10 cellular contexts compared by ENCODE assay signal in the genomic region with DNA sequence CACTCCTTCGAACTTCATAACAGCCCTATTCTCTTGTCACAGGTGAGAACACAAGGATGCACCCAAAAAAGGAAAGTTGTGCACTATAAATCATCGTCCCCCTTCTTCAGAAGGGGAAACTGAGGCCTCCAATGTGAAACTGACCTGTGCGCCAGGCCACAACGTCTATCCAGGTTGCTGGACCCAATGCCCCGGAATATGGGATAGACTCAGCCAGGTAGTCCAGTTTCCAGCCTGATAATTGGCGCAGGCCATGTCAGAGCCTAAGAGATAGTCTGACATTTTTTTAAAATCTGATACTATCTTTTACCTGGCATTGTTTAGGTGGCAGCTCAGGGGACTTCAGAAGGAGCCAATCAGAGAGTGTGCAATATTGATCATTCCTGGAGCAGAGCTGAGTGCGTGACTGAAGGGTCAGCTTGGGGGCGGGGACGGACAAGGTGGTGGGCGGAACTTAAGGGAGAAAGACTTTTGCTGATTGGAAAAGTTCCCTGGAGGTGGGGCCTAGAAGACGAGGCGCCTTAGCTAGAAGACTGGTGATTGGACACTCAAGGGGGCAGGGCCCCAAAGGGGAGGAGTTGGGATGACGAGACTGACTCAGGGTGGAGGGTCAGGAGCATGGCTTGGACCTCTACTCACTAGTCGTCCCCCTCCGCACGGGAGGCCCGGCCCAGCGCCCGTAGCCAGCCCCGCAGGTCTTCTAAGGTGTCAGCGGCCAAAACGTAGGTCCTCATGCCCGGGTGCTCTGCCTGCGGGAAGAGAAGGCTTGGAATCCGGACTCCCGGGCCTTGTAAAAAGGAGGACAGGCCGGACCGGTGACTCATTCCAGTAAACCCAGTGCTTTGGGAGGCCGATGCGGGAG. TPM values are rescaled to one million over a fixed set of nuclear protein-coding genes. Genes with fewer than 3 reads are reported as not detected.
DNase-seq lines count a peak whose midpoint lies in the region; ATAC-seq, FAIRE-seq and TF ChIP-seq lines count a peak whose summit lies in the region.
"Had no signal": no experiment of that assay in that cellular context is flagged by ENCODE, and none has a peak within 500 bp of the region (broad histone marks: within the 10 kb centered on the region; RNA-seq: fewer than 3 reads in every experiment).

No MANE protein-coding gene starts in this region.

- H4K5ac ChIP-seq in H9 (ENCODE audit: insufficient read length, low read depth, low read length), result no peak overlapping the region

- no peak overlapping the region for H3K27ac ChIP-seq in H9 (ENCODE audit: insufficient read length, low read depth, low read length)
- H3K27ac ChIP-seq in K562 (ENCODE audit: extremely low read depth, low read depth, low read length), result peak overlapping the region; percentile 81

- no peak overlapping the region for H3K4me2 ChIP-seq in H9 (ENCODE audit: insufficient read depth, insufficient read length, low read length)
- peak overlapping the region; percentile 96 for H3K4me2 ChIP-seq in K562 (ENCODE audit: insufficient read depth, low read length)

- H3K27me3 ChIP-seq in H9 (ENCODE audit: insufficient read depth, low read length) (no peaks in the 10 kb centered on the region), K562 (ENCODE audit: control insufficient read depth in 2 of 2, insufficient read depth in 2 of 2, low read length in 2 of 2) (no peaks in the 10 kb centered on the region)

- no peak overlapping the region for H4K91ac ChIP-seq in H9 (ENCODE audit: insufficient read length, low read depth, low read length)

- H3K4me1 Mint-ChIP-seq in H9, result peaks cover 3 to 10% of the 10 kb centered on the region in 2 experiments
- H3K4me1 Mint-ChIP-seq in natural killer cell treated with Interleukin-12 subunit alpha and Interleukin-12 subunit beta and Interleukin-15 and Interleukin-18, amount 100 ng/mL, for 72 hours (ENCODE audit: low read depth in 2 of 2), result peaks cover 5 to 11% of the 10 kb centered on the region in 2 donors

- H2BK20ac ChIP-seq in H9 (ENCODE audit: low read depth, low read length, poor library complexity, severe bottlenecking), result no peak overlapping the region

- DNase-seq in GM10248 (ENCODE audit: extremely low spot score), result peak; percentile 56
- peak; percentile 95 for DNase-seq in H9
- DNase-seq in K562 (ENCODE audit: extremely low read depth in 1 of 4, low spot score in 3 of 4), result peak; percentile 98 to 99 (median 98)
- DNase-seq in natural killer cell treated with Interleukin-12 subunit alpha and Interleukin-12 subunit beta and Interleukin-15 and Interleukin-18, amount 100 ng/mL, for 72 hours (ENCODE audit: low spot score), result peak; percentile 78
- DNase-seq in AG20443 (ENCODE audit: low spot score), result no peak
- DNase-seq in DMS53 treated with DMSO at 0.1 percent for 48 hours (lab: John Stamatoyannopoulos, UW; ENCODE audit: unreplicated experiment), result no peak
- DNase-seq in H54 (ENCODE audit: insufficient read length, low spot score), result no peak
- no peak for DNase-seq in NCI-H1105 (lab: John Stamatoyannopoulos, UW)
- DNase-seq: NCI-H446 treated with DMSO at 0.1 percent for 48 hours had no signal

- no peaks in the 10 kb centered on the region for H3K27me3 Mint-ChIP-seq in H9 (ENCODE audit: low read depth)
- H3K27me3 Mint-ChIP-seq in natural killer cell treated with Interleukin-12 subunit alpha and Interleukin-12 subunit beta and Interleukin-15 and Interleukin-18, amount 100 ng/mL, for 72 hours, result no peaks in the 10 kb centered on the region

- WGBS in H9 (ENCODE audit: extremely low coverage, insufficient read length, low lambda C conversion rate), result no CpG with 5 or more reads among the region's 30 CpGs
- WGBS in K562 (ENCODE audit: insufficient coverage, low coverage, missing lambda C conversion rate), result 2% methylated on average over 26 of the region's 30 CpGs

- H3K23ac ChIP-seq in H9 (ENCODE audit: insufficient read length, low read depth, low read length), result no peak overlapping the region

- TF ChIP-seq CTCF in GM10248 (IDR thresholded peaks at IDR 0.05; ENCODE audit: control extremely low read depth, extremely low read depth, low read depth, missing control alignments), result no peak
- no peak for TF ChIP-seq CTCF in H9 (conservative IDR thresholded peaks at IDR 0.05)
- TF ChIP-seq CTCF in K562 (IDR thresholded peaks at IDR 0.05 in 2 of 3, conservative IDR thresholded peaks at IDR 0.05 in 1 of 3; ENCODE audit: insufficient read depth in 2 of 3, low read depth in 1 of 3, low read length in 3 of 3), result no peak

- H3K27ac Mint-ChIP-seq in H9, result peak overlapping the region in 2 of 3 experiments; percentile 4 to 49; a peak in 1 of 7 replicates
- peak overlapping the region; percentile 71 to 92 for H3K27ac Mint-ChIP-seq in natural killer cell treated with Interleukin-12 subunit alpha and Interleukin-12 subunit beta and Interleukin-15 and Interleukin-18, amount 100 ng/mL, for 72 hours

- H3K36me3 Mint-ChIP-seq in H9 (ENCODE audit: insufficient read depth in 1 of 3, low read depth in 3 of 3), result peaks cover 0 to 43% (median 9%) of the 10 kb centered on the region in 3 experiments; a peak in 6 of 7 replicates
- no peaks in the 10 kb centered on the region for H3K36me3 Mint-ChIP-seq in natural killer cell treated with Interleukin-12 subunit alpha and Interleukin-12 subunit beta and Interleukin-15 and Interleukin-18, amount 100 ng/mL, for 72 hours

- no peaks in the 10 kb centered on the region for H3K9me1 ChIP-seq in K562 (ENCODE audit: control insufficient read depth, insufficient read depth, low read length)

- no peaks in the 10 kb centered on the region for H3K9me3 Mint-ChIP-seq in H9
- no peaks in the 10 kb centered on the region for H3K9me3 Mint-ChIP-seq in natural killer cell treated with Interleukin-12 subunit alpha and Interleukin-12 subunit beta and Interleukin-15 and Interleukin-18, amount 100 ng/mL, for 72 hours

- no peaks in the 10 kb centered on the region for H3K79me2 ChIP-seq in H9 (ENCODE audit: insufficient read depth, low read length)
- peaks cover 4% of the 10 kb centered on the region; the same call in 2 of the 3 replicates for H3K79me2 ChIP-seq in K562 (ENCODE audit: control insufficient read depth, insufficient read depth, low read length)

- peak; percentile 95 for ATAC-seq in K562
- ATAC-seq in natural killer cell treated with Interleukin-12 subunit alpha and Interleukin-12 subunit beta and Interleukin-15 and Interleukin-18, amount 100 ng/mL, for 72 hours, result peak; percentile 69 to 80

- TF ChIP-seq POLR2A in K562 (conservative IDR thresholded peaks at IDR 0.05) (peak; percentile 77), H54 (IDR thresholded peaks at IDR 0.05; ENCODE audit: low read depth, low read length) (no peak)

- H2AFZ ChIP-seq in H9 (ENCODE audit: low read length), result no peak overlapping the region
- H2AFZ ChIP-seq in K562 (ENCODE audit: low read depth, low read length), result peak overlapping the region; percentile 89

- no peak overlapping the region for H2AK5ac ChIP-seq in H9 (ENCODE audit: insufficient read length, low read length)

- H3K9me3 ChIP-seq in H9 (ENCODE audit: control insufficient read depth, low read depth, low read length) (no peaks in the 10 kb centered on the region), K562 (replicated peaks; ENCODE audit: control insufficient read depth, insufficient read depth, low read depth, low read length) (no peaks in the 10 kb centered on the region)

- H3K18ac ChIP-seq in H9 (ENCODE audit: insufficient read length, low read depth, low read length), result no peak overlapping the region

- no peak overlapping the region for H3K56ac ChIP-seq in H9 (ENCODE audit: insufficient read length, low read depth, low read length)

- H3K79me1 ChIP-seq in H9 (ENCODE audit: insufficient read depth, low read depth, low read length, poor library complexity, severe bottlenecking), result no peaks in the 10 kb centered on the region

- H3K36me3 ChIP-seq in K562 (ENCODE audit: control insufficient read depth, insufficient read depth, low read length), result no peaks in the 10 kb centered on the region; the same call in 2 of the 3 replicates

- TF ChIP-seq RAD21 in K562 (CRISPR knock-in tag; conservative IDR thresholded peaks at IDR 0.05 in 1 of 2, IDR thresholded peaks at IDR 0.05 in 1 of 2), result no peak

- CTCF ChIA-PET in GM10248 (lab: Yijun Ruan, JAX) (interaction anchor here (0.7 to 1.2 kb wide), 2 partner anchors 16 to 133 kb away, joined by 3 to 4 read pairs; a partner anchor contains a TSS), K562 (lab: Yijun Ruan, JAX; ENCODE audit: low intra/inter-chr PET ratio) (no interaction called here)

- no peaks in the 10 kb centered on the region; the same call in 1 of the 2 replicates for H3K4me1 ChIP-seq in H9 (ENCODE audit: insufficient read depth, low read length)
- peaks cover 12 to 39% of the 10 kb centered on the region in 2 experiments for H3K4me1 ChIP-seq in K562 (replicated peaks in 1 of 2; ENCODE audit: control insufficient read depth in 2 of 2, insufficient read depth in 2 of 2, low read length in 2 of 2)

- no peak overlapping the region for H2BK15ac ChIP-seq in H9 (ENCODE audit: low read depth, low read length)

- TSS peak; percentile 92 for BruUV-seq in K562 (replicated peaks; lab: Mats Ljungman, UMichigan)

- TF ChIP-seq EP300 in K562 (IDR thresholded peaks at IDR 0.05; ENCODE audit: low read length), result 0 out of 2 replicates have a peak, but pooled peaks have one; percentile 3

- H3K4me3 Mint-ChIP-seq in H9, result peak overlapping the region in 1 of 2 experiments; percentile 22; a peak in 1 of 5 replicates
- H3K4me3 Mint-ChIP-seq in natural killer cell treated with Interleukin-12 subunit alpha and Interleukin-12 subunit beta and Interleukin-15 and Interleukin-18, amount 100 ng/mL, for 72 hours, result peak overlapping the region; percentile 98

- H3K9ac ChIP-seq in H9 (ENCODE audit: extremely low read depth, insufficient read length, low read length) (no peak overlapping the region), K562 (ENCODE audit: insufficient read depth in 1 of 2, low read depth in 2 of 2, low read length in 2 of 2) (peak overlapping the region; percentile 75 to 91)

- H4K20me1 ChIP-seq in H9 (ENCODE audit: control insufficient read depth, insufficient read depth, insufficient read length) (no peaks in the 10 kb centered on the region), K562 (replicated peaks; ENCODE audit: control insufficient read depth, insufficient read depth, low read length) (no peaks in the 10 kb centered on the region)

- H2BK120ac ChIP-seq in H9 (ENCODE audit: low read depth, low read length, poor library complexity, severe bottlenecking), result no peak overlapping the region

- in situ Hi-C loops in K562 (cut with MboI), result no loop called here

- intact Hi-C loops in K562 (cut with micrococcal nuclease), result no loop called here

- H4K8ac ChIP-seq in H9 (replicated peaks; ENCODE audit: insufficient read length, low read depth, low read length), result no peak overlapping the region

- no peak overlapping the region for H3T11ph ChIP-seq in H9 (ENCODE audit: low read length)

- H2BK12ac ChIP-seq in H9 (ENCODE audit: insufficient read length, low read depth, low read length), result no peak overlapping the region

- H3K4me3 ChIP-seq in K562, result peak overlapping the region; percentile 58

- peak; percentile 99 for FAIRE-seq in K562 (lab: Jason Lieb, UNC)
- FAIRE-seq in H54 (lab: Jason Lieb, UNC), result no peak
- FAIRE-seq: keratinocyte had no signal

- POLR2A ChIA-PET in GM10248 (lab: Yijun Ruan, JAX) (interaction anchor here (1.1 kb wide), 1 partner anchor 15 kb away, joined by 3 read pairs; no protein-coding TSS in a partner anchor), K562 (lab: Yijun Ruan, JAX) (interaction anchor here (0.5 to 3.9 kb wide), 8 partner anchors 11 to 107 kb away, joined by 3 to 96 read pairs (median 5); a partner anchor contains a TSS)

- H3K23me2 ChIP-seq in H9 (ENCODE audit: insufficient read length, low read depth, low read length, poor library complexity, severe bottlenecking), result no peaks in the 10 kb centered on the region

- no peak overlapping the region for H3K14ac ChIP-seq in H9 (ENCODE audit: insufficient read depth, low read length)

- H2BK5ac ChIP-seq in H9 (ENCODE audit: insufficient read length, low read length), result no peak overlapping the region

- no peak overlapping the region for H3K4ac ChIP-seq in H9 (ENCODE audit: low read depth, low read length)

RNA-seq across cellular contexts. Expression of a gene that starts 8.5 kb away (rescaled TPM):
- total RNA-seq in H9 (2021) (14.3 and 15.3 TPM in 2 replicates), K562 (2014; rRNA removed) (17.0 and 20.1 TPM in 2 replicates), K562 (2014; rRNA removed; fragmentation: Illumina TruSeq; extraction: Trizol) (3.3 and 4.4 TPM in 2 replicates), K562 (2015; rRNA removed; fragmentation: Illumina TruSeq; extraction: Trizol) (5.2 and 5.6 TPM in 2 replicates), K562 (2021) (27.2 and 30.8 TPM in 2 replicates)
- 22.1 and 56.7 TPM in 2 replicates for total RNA-seq in K562 (2011; cell fraction: chromatin; rRNA removed; ENCODE audit: low replicate concordance)
- total RNA-seq in K562 (2011; cell fraction: nucleolus; rRNA removed), result 27.5 and 39.4 TPM in 2 replicates
- 22.7 and 27.9 TPM in 2 replicates for total RNA-seq in K562 (2011; cell fraction: nucleoplasm; rRNA removed)
- polyA plus RNA-seq in K562 (2011; rRNA removed) (13.4 and 25.1 TPM in 2 replicates), K562 (2014; fragmentation: Illumina TruSeq; extraction: Trizol) (11.4 and 18.4 TPM in 2 replicates), K562 (2014; fragmentation: Nextera tagmentation; extraction: Ambion mirVana) (under 1 TPM; 0.07 to 0.31 TPM), K562 (2014; rRNA removed) (22.0 and 23.5 TPM in 2 replicates)
- polyA plus RNA-seq in K562 (2011; cell fraction: cytosol; rRNA removed), result 20.5 and 26.0 TPM in 2 replicates
- 33.6 and 37.4 TPM in 2 replicates for polyA plus RNA-seq in K562 (2011; cell fraction: nucleus; rRNA removed)
- 17.0 and 29.2 TPM in 2 replicates for polyA plus RNA-seq in K562 (2012)
- polyA minus RNA-seq in K562 (2011; rRNA and poly(A)+ RNA removed), result 2.8 and 3.5 TPM in 2 replicates
- polyA minus RNA-seq in K562 (2011; cell fraction: cytosol; rRNA and poly(A)+ RNA removed), result 10.6 and 15.0 TPM in 2 replicates
- 8.1 and 13.7 TPM in 2 replicates for polyA minus RNA-seq in K562 (2011; cell fraction: nucleus; rRNA and poly(A)+ RNA removed)
- total RNA-seq in natural killer cell treated with Interleukin-12 subunit alpha and Interleukin-12 subunit beta and Interleukin-15 and Interleukin-18, amount 100 ng/mL, for 72 hours, result 1 to 10 TPM; 3.8 to 5.4 TPM

RNA-seq across cellular contexts. Expression of a gene that starts 12.3 kb away (rescaled TPM):
- 17.2 and 17.5 TPM in 2 replicates for total RNA-seq in H9 (2021)
- 91.7 and 166 TPM in 2 replicates for total RNA-seq in K562 (2011; cell fraction: chromatin; rRNA removed; ENCODE audit: low replicate concordance)
- total RNA-seq in K562 (2011; cell fraction: nucleolus; rRNA removed), result 117 and 129 TPM in 2 replicates
- total RNA-seq in K562 (2011; cell fraction: nucleoplasm; rRNA removed), result 102 and 128 TPM in 2 replicates
- 59.1 and 87.0 TPM in 2 replicates for total RNA-seq in K562 (2014; rRNA removed)
- 37.8 and 44.0 TPM in 2 replicates for total RNA-seq in K562 (2014; rRNA removed; fragmentation: Illumina TruSeq; extraction: Trizol)
- 34.8 and 35.5 TPM in 2 replicates for total RNA-seq in K562 (2015; rRNA removed; fragmentation: Illumina TruSeq; extraction: Trizol)
- 64.8 and 67.4 TPM in 2 replicates for total RNA-seq in K562 (2021)
- polyA plus RNA-seq in K562 (2011; rRNA removed), result 38.1 and 60.9 TPM in 2 replicates
- 32.7 and 34.1 TPM in 2 replicates for polyA plus RNA-seq in K562 (2011; cell fraction: cytosol; rRNA removed)
- 82.3 and 88.1 TPM in 2 replicates for polyA plus RNA-seq in K562 (2011; cell fraction: nucleus; rRNA removed)
- polyA plus RNA-seq in K562 (2012), result 62.3 and 136 TPM in 2 replicates
- 67.6 and 73.7 TPM in 2 replicates for polyA plus RNA-seq in K562 (2014; fragmentation: Illumina TruSeq; extraction: Trizol)
- 1 to 10 TPM in 1 of 2 experiments, under 1 TPM in 1; 0.42 to 1.3 TPM for polyA plus RNA-seq in K562 (2014; fragmentation: Nextera tagmentation; extraction: Ambion mirVana)
- 55.7 and 77.6 TPM in 2 replicates for polyA plus RNA-seq in K562 (2014; rRNA removed)
- 26.6 and 38.8 TPM in 2 replicates for polyA minus RNA-seq in K562 (2011; rRNA and poly(A)+ RNA removed)
- polyA minus RNA-seq in K562 (2011; cell fraction: cytosol; rRNA and poly(A)+ RNA removed), result 24.1 and 29.0 TPM in 2 replicates
- 33.5 and 61.9 TPM in 2 replicates for polyA minus RNA-seq in K562 (2011; cell fraction: nucleus; rRNA and poly(A)+ RNA removed)
- total RNA-seq in natural killer cell treated with Interleukin-12 subunit alpha and Interleukin-12 subunit beta and Interleukin-15 and Interleukin-18, amount 100 ng/mL, for 72 hours, result 100 to 1,000 TPM in 1 of 2 donors, 10 to 100 TPM in 1; 74.1 to 111 TPM

RNA-seq across cellular contexts. Expression of a gene that starts 23.7 kb away (rescaled TPM):
- total RNA-seq in H9 (2021) (11.2 and 11.6 TPM in 2 replicates), K562 (2014; rRNA removed) (0.20 TPM in 1 of 2 replicates, not detected in the other), K562 (2014; rRNA removed; fragmentation: Illumina TruSeq; extraction: Trizol) (not detected in 2 replicates), K562 (2015; rRNA removed; fragmentation: Illumina TruSeq; extraction: Trizol) (not detected in 2 replicates), K562 (2021) (0.16 TPM in 1 of 2 replicates, not detected in the other)
- total RNA-seq in K562 (2011; cell fraction: chromatin; rRNA removed; ENCODE audit: low replicate concordance), result 0.70 and 1.7 TPM in 2 replicates
- total RNA-seq in K562 (2011; cell fraction: nucleolus; rRNA removed), result 0.50 and 1.1 TPM in 2 replicates
- total RNA-seq in K562 (2011; cell fraction: nucleoplasm; rRNA removed), result 0.53 and 0.88 TPM in 2 replicates
- polyA plus RNA-seq in K562 (2011; rRNA removed) (0.20 TPM in 1 of 2 replicates, not detected in the other), K562 (2014; fragmentation: Illumina TruSeq; extraction: Trizol) (not detected in 2 replicates), K562 (2014; fragmentation: Nextera tagmentation; extraction: Ambion mirVana) (not detected), K562 (2014; rRNA removed) (not detected in 2 replicates)
- 0.19 and 0.22 TPM in 2 replicates for polyA plus RNA-seq in K562 (2011; cell fraction: cytosol; rRNA removed)
- polyA plus RNA-seq in K562 (2011; cell fraction: nucleus; rRNA removed), result 0.60 and 1.2 TPM in 2 replicates
- 0.21 and 1.0 TPM in 2 replicates for polyA plus RNA-seq in K562 (2012)
- polyA minus RNA-seq in K562 (2011; rRNA and poly(A)+ RNA removed), result not detected in 2 replicates
- not detected in 2 replicates for polyA minus RNA-seq in K562 (2011; cell fraction: cytosol; rRNA and poly(A)+ RNA removed)
- not detected in 2 replicates for polyA minus RNA-seq in K562 (2011; cell fraction: nucleus; rRNA and poly(A)+ RNA removed)
- total RNA-seq in natural killer cell treated with Interleukin-12 subunit alpha and Interleukin-12 subunit beta and Interleukin-15 and Interleukin-18, amount 100 ng/mL, for 72 hours, result under 1 TPM in 1 of 2 donors, not detected in 1; 0.26 TPM

RNA-seq across cellular contexts. Expression of a gene that starts 38.6 kb away (rescaled TPM):
- 0.94 and 1.0 TPM in 2 replicates for total RNA-seq in H9 (2021)
- total RNA-seq in K562 (2011; cell fraction: chromatin; rRNA removed; ENCODE audit: low replicate concordance), result 0.46 and 1.5 TPM in 2 replicates
- total RNA-seq in K562 (2011; cell fraction: nucleolus; rRNA removed), result 1.2 and 1.7 TPM in 2 replicates
- total RNA-seq in K562 (2011; cell fraction: nucleoplasm; rRNA removed), result 0.53 and 2.4 TPM in 2 replicates
- 0.05 TPM in 1 of 2 replicates, not detected in the other for total RNA-seq in K562 (2014; rRNA removed)
- 0.07 TPM in 1 of 2 replicates, not detected in the other for total RNA-seq in K562 (2014; rRNA removed; fragmentation: Illumina TruSeq; extraction: Trizol)
- 0.11 TPM in 2 replicates for total RNA-seq in K562 (2015; rRNA removed; fragmentation: Illumina TruSeq; extraction: Trizol)
- total RNA-seq in K562 (2021), result 0.89 and 1.5 TPM in 2 replicates
- polyA plus RNA-seq in K562 (2011; rRNA removed), result 0.25 and 1.4 TPM in 2 replicates
- polyA plus RNA-seq in K562 (2011; cell fraction: cytosol; rRNA removed), result 0.49 and 1.2 TPM in 2 replicates
- polyA plus RNA-seq in K562 (2011; cell fraction: nucleus; rRNA removed), result 0.37 and 2.6 TPM in 2 replicates
- 0.53 and 0.68 TPM in 2 replicates for polyA plus RNA-seq in K562 (2012)
- polyA plus RNA-seq in K562 (2014; fragmentation: Illumina TruSeq; extraction: Trizol), result 0.15 and 0.19 TPM in 2 replicates
- polyA plus RNA-seq in K562 (2014; fragmentation: Nextera tagmentation; extraction: Ambion mirVana), result under 1 TPM in 1 of 2 experiments, not detected in 1; 0.18 TPM
- 0.38 and 1.1 TPM in 2 replicates for polyA plus RNA-seq in K562 (2014; rRNA removed)
- polyA minus RNA-seq in K562 (2011; rRNA and poly(A)+ RNA removed), result 0.53 and 0.90 TPM in 2 replicates
- polyA minus RNA-seq in K562 (2011; cell fraction: cytosol; rRNA and poly(A)+ RNA removed), result 2.3 TPM in 1 of 2 replicates, not detected in the other
- 0.78 TPM in 1 of 2 replicates, not detected in the other for polyA minus RNA-seq in K562 (2011; cell fraction: nucleus; rRNA and poly(A)+ RNA removed)
- total RNA-seq in natural killer cell treated with Interleukin-12 subunit alpha and Interleukin-12 subunit beta and Interleukin-15 and Interleukin-18, amount 100 ng/mL, for 72 hours, result not detected
- polyA plus RNA-seq: keratinocyte had no signal

RNA-seq across cellular contexts. Expression of a gene that starts 40.2 kb away (rescaled TPM):
- total RNA-seq in H9 (2021) (125 and 131 TPM in 2 replicates), K562 (2014; rRNA removed) (102 and 111 TPM in 2 replicates), K562 (2014; rRNA removed; fragmentation: Illumina TruSeq; extraction: Trizol) (25.5 and 42.5 TPM in 2 replicates), K562 (2015; rRNA removed; fragmentation: Illumina TruSeq; extraction: Trizol) (71.7 and 82.4 TPM in 2 replicates), K562 (2021) (138 and 153 TPM in 2 replicates)
- total RNA-seq in K562 (2011; cell fraction: chromatin; rRNA removed; ENCODE audit: low replicate concordance), result 137 and 349 TPM in 2 replicates
- 313 and 352 TPM in 2 replicates for total RNA-seq in K562 (2011; cell fraction: nucleolus; rRNA removed)
- total RNA-seq in K562 (2011; cell fraction: nucleoplasm; rRNA removed), result 274 and 285 TPM in 2 replicates
- polyA plus RNA-seq in K562 (2011; rRNA removed) (59.3 and 117 TPM in 2 replicates), K562 (2014; fragmentation: Illumina TruSeq; extraction: Trizol) (87.6 and 141 TPM in 2 replicates), K562 (2014; fragmentation: Nextera tagmentation; extraction: Ambion mirVana) (1 to 10 TPM; 3.1 to 5.3 TPM), K562 (2014; rRNA removed) (133 and 139 TPM in 2 replicates)
- 120 and 173 TPM in 2 replicates for polyA plus RNA-seq in K562 (2011; cell fraction: cytosol; rRNA removed)
- polyA plus RNA-seq in K562 (2011; cell fraction: nucleus; rRNA removed), result 155 and 191 TPM in 2 replicates
- polyA plus RNA-seq in K562 (2012), result 146 and 236 TPM in 2 replicates
- 33.7 and 41.4 TPM in 2 replicates for polyA minus RNA-seq in K562 (2011; rRNA and poly(A)+ RNA removed)
- polyA minus RNA-seq in K562 (2011; cell fraction: cytosol; rRNA and poly(A)+ RNA removed), result 54.1 and 89.7 TPM in 2 replicates
- polyA minus RNA-seq in K562 (2011; cell fraction: nucleus; rRNA and poly(A)+ RNA removed), result 35.5 and 49.4 TPM in 2 replicates
- 100 to 1,000 TPM; 213 to 270 TPM for total RNA-seq in natural killer cell treated with Interleukin-12 subunit alpha and Interleukin-12 subunit beta and Interleukin-15 and Interleukin-18, amount 100 ng/mL, for 72 hours

Comparison
In these comparisons a context has a peak if more than half of its experiments do, and no peak if none do; other contexts are left out.
1. DNase-seq: peak in GM10248 (single experiment), H9 (single experiment), K562 (4 of 4) and natural killer cell treated with Interleukin-12 subunit alpha and Interleukin-12 subunit beta and Interleukin-15 and Interleukin-18, amount 100 ng/mL, for 72 hours (single experiment); none in AG20443 (single experiment), DMS53 treated with DMSO at 0.1 percent for 48 hours (single experiment), H54 (single experiment) and NCI-H1105 (single experiment).